8 cellular contexts compared by ENCODE assay signal in the genomic region with DNA sequence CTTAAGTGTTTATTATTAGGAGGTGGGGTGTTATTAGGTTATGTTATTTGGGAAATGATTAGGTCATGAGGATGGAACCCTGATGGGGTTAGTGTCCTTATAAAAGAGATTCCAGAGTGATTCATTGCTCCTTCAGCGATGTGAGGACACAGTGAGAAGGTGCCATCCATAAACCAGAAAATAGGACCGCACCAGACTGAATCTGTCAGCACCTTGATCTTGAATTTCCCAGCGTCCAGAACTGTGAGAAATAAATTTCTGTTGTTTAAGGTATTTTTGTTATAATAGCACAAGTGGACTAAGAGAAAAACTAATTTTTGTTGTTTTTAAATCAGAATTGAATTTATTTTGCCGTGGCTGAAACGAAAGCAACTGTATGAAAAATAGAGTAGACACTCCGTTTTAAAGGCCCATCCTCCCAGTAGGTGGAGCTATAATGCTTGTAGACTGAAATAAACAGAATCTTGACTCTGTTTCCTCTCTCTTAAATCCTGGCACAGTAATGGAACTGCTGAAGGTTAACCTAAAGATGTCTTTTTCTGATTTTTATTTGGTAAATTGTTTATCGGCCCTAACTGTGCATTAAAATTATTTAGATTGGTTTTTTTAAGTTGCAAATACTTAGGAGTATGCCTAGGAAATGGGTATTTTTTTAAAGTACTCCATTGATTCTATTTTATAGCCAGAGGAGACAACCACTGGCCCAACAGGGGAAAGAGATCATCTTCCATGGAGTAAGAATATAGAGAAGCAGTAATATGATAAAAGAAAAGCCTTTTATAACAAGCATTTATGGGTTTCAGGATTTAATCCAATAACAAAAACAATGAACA.
DNase-seq lines count a peak whose midpoint lies in the region; ATAC-seq and TF ChIP-seq lines count a peak whose summit lies in the region.

No MANE protein-coding gene starts in this region.

- no peak overlapping the region for H3K4ac ChIP-seq in IMR-90 (ENCODE audit: low read depth, low read length)

- H4K5ac ChIP-seq in IMR-90 (ENCODE audit: low read depth, low read length): no peak overlapping the region

- H2AK5ac ChIP-seq in IMR-90 (ENCODE audit: low read depth, low read length): no peak overlapping the region

- H3K27me3 ChIP-seq in IMR-90 (ENCODE audit: control insufficient read depth, insufficient read depth, low read length) (no peaks in the 10 kb centered on the region), lower lobe of right lung (ENCODE audit: low read depth) (no peaks in the 10 kb centered on the region), tibial artery (no peaks in the 10 kb centered on the region)

- no TSS peak for BruUV-seq in IMR-90 (replicated peaks; lab: Mats Ljungman, UMichigan)

- H2BK20ac ChIP-seq in IMR-90 (ENCODE audit: low read depth, low read length): no peak overlapping the region

- intact Hi-C loops in IMR-90 (cut with micrococcal nuclease): loop anchor here (1.0 to 5.0 kb wide), 6 partner anchors 185 to 555 kb away; a partner anchor contains a TSS
- intact Hi-C loops in lower lobe of right lung (cut with DNase I): no loop called here
- intact Hi-C loops in tibial artery (cut with DNase I; ENCODE audit: low total_unique reads): loop anchor here (2.0 kb wide), 1 partner anchor 317 kb away; no protein-coding TSS in a partner anchor

- no peak overlapping the region for H3K23ac ChIP-seq in IMR-90 (ENCODE audit: low read depth, low read length)

- H4K91ac ChIP-seq in IMR-90 (ENCODE audit: insufficient read depth, low read depth, low read length): no peak overlapping the region

- H3K36me3 ChIP-seq in IMR-90 (ENCODE audit: control insufficient read depth, insufficient read depth, low read length): no peaks in the 10 kb centered on the region
- H3K36me3 ChIP-seq in lower lobe of right lung: no peaks in the 10 kb centered on the region
- H3K36me3 ChIP-seq in tibial artery: no peaks in the 10 kb centered on the region

- no peak overlapping the region for H3K18ac ChIP-seq in IMR-90 (ENCODE audit: low read depth, low read length)

- H3K9ac ChIP-seq in IMR-90 (ENCODE audit: low read depth, low read length): peak overlapping the region; percentile 60; the same call in 1 of the 2 replicates

- no peak overlapping the region for H2BK15ac ChIP-seq in IMR-90 (ENCODE audit: low read depth, low read length)

- peak; percentile 3 for DNase-seq in activated CD4-positive, CD25-positive, alpha-beta regulatory T cell treated with anti-CD3 and anti-CD28 coated beads, Interleukin-2, amount 50 U/mL, for 16 hours (ENCODE audit: low read depth, low spot score)
- no peak for DNase-seq in activated CD4-positive, CD25-positive, alpha-beta regulatory T cell treated with anti-CD3 and anti-CD28 coated beads, Interleukin-2, amount 50 U/mL, for 72 hours
- DNase-seq in IMR-90: peak; percentile 49
- DNase-seq in SHP77 (lab: John Stamatoyannopoulos, UW): peak; percentile 10 to 56
- DNase-seq in choroid plexus epithelial cell (ENCODE audit: low read depth): peak; percentile 85
- no peak for DNase-seq in lower lobe of right lung
- DNase-seq in tibial artery: peak in 1 of 2 donors; percentile 25

- TF ChIP-seq RAD21 in IMR-90 (IDR thresholded peaks at IDR 0.05; ENCODE audit: low read length): peak; percentile 62

- peak overlapping the region; percentile 72 for H3K4me2 ChIP-seq in IMR-90 (ENCODE audit: low read depth, low read length)

- 40% methylated on average over 1 of the region's 7 CpGs; no CpG with 5 or more reads in 1 of the 2 experiments for WGBS in IMR-90 (ENCODE audit: extremely low coverage in 2 of 2, insufficient read length in 1 of 2), 2 experiments

- H4K8ac ChIP-seq in IMR-90 (ENCODE audit: low read depth in 2 of 2, low read length in 2 of 2): no peak overlapping the region

- dilution Hi-C loops in IMR-90 (cut with HindIII; ENCODE audit: low sequenced_read_pairs, unreplicated experiment): no loop called here

- no peak overlapping the region for H2BK120ac ChIP-seq in IMR-90 (ENCODE audit: low read depth, low read length)

- H3K79me1 ChIP-seq in IMR-90 (ENCODE audit: low read depth in 1 of 2, low read length in 2 of 2): no peaks in the 10 kb centered on the region

- no peak overlapping the region for H2AFZ ChIP-seq in IMR-90 (replicated peaks; ENCODE audit: low read length, poor library complexity)

- H3K4me3 ChIP-seq in IMR-90 (ENCODE audit: insufficient read depth, low read depth, low read length): peak overlapping the region; percentile 45
- H3K4me3 ChIP-seq in choroid plexus epithelial cell (ENCODE audit: low read depth, low read length): peak overlapping the region; percentile 47
- peak overlapping the region; percentile 47 for H3K4me3 ChIP-seq in lower lobe of right lung
- peak overlapping the region; percentile 40 to 47 for H3K4me3 ChIP-seq in tibial artery

- H2AK9ac ChIP-seq in IMR-90 (replicated peaks; ENCODE audit: low read depth, low read length, poor library complexity): no peak overlapping the region

- H3K4me1 ChIP-seq in IMR-90 (ENCODE audit: control insufficient read depth, insufficient read depth, low read length) (no peaks in the 10 kb centered on the region), lower lobe of right lung (peaks cover 5% of the 10 kb centered on the region), tibial artery (no peaks in the 10 kb centered on the region)

- CTCF ChIA-PET in IMR-90 (lab: Yijun Ruan, JAX): interaction anchor here (1.0 to 1.4 kb wide), 3 partner anchors 12 to 286 kb away, joined by 3 read pairs; no protein-coding TSS in a partner anchor

- no peak for TF ChIP-seq POLR2A in IMR-90 (IDR thresholded peaks at IDR 0.05; ENCODE audit: low read depth, low read length)

- in situ Hi-C loops in IMR-90 (cut with MboI; ENCODE audit: low sequenced_read_pairs): no loop called here

- peak; percentile 72 for TF ChIP-seq CTCF in IMR-90 (conservative IDR thresholded peaks at IDR 0.05; ENCODE audit: low read depth, low read length)
- peak; percentile 71 for TF ChIP-seq CTCF in choroid plexus epithelial cell (conservative IDR thresholded peaks at IDR 0.05; ENCODE audit: low read depth, low read length)
- peak; percentile 56 for TF ChIP-seq CTCF in lower lobe of right lung (IDR thresholded peaks at IDR 0.05)
- TF ChIP-seq CTCF in tibial artery (IDR thresholded peaks at IDR 0.05): peak; percentile 66 to 74

- H3K27ac ChIP-seq in IMR-90 (ENCODE audit: insufficient read depth, low read length) (no peak overlapping the region), lower lobe of right lung (no peak overlapping the region), tibial artery (peak overlapping the region in 1 of 2 donors; percentile 17)

- H2BK5ac ChIP-seq in IMR-90 (ENCODE audit: low read depth, low read length, poor library complexity, severe bottlenecking): no peak overlapping the region

- H3K9me1 ChIP-seq in IMR-90 (ENCODE audit: insufficient read depth, low read length): no peaks in the 10 kb centered on the region

- no peaks in the 10 kb centered on the region for H4K20me1 ChIP-seq in IMR-90 (ENCODE audit: insufficient read depth, low read length)

- no peak overlapping the region for H3K56ac ChIP-seq in IMR-90 (ENCODE audit: extremely low read depth, insufficient read depth, low read length)

- ATAC-seq in GM21529 (IDR thresholded peaks at IDR 0.05; ENCODE audit: unreplicated experiment) (peak; percentile 94), IMR-90 (ENCODE audit: low read depth) (peak; percentile 87), lower lobe of right lung (peak in 1 of 2 donors; percentile 81)

- POLR2A ChIA-PET in IMR-90 (lab: Charles Lee; ENCODE audit: unreplicated experiment): no interaction called here

- no peaks in the 10 kb centered on the region for H3K9me3 ChIP-seq in IMR-90 (ENCODE audit: control insufficient read depth, insufficient read depth, low read length)
- H3K9me3 ChIP-seq in lower lobe of right lung: no peaks in the 10 kb centered on the region
- H3K9me3 ChIP-seq in tibial artery: no peaks in the 10 kb centered on the region

- no peak overlapping the region for H3K14ac ChIP-seq in IMR-90 (replicated peaks; ENCODE audit: low read depth, low read length)

TF ChIP-seq in IMR-90, 13 proteins besides CTCF, POLR2A, EP300 and RAD21:
- no peak for TF ChIP-seq CHD1 (IDR thresholded peaks at IDR 0.05; ENCODE audit: low read depth, low read length)
- TF ChIP-seq SMC3 (IDR thresholded peaks at IDR 0.05; ENCODE audit: low read depth, low read length): peak; percentile 64

Comparison
In these comparisons a context has a peak if more than half of its experiments do, and no peak if none do; other contexts are left out.
1. DNase-seq: peak in activated CD4-positive, CD25-positive, alpha-beta regulatory T cell treated with anti-CD3 and anti-CD28 coated beads, Interleukin-2, amount 50 U/mL, for 16 hours (single experiment), IMR-90 (single experiment), SHP77 (2 of 2) and choroid plexus epithelial cell (single experiment); none in activated CD4-positive, CD25-positive, alpha-beta regulatory T cell treated with anti-CD3 and anti-CD28 coated beads, Interleukin-2, amount 50 U/mL, for 72 hours (single experiment) and lower lobe of right lung (single experiment).
2. Peak in every context shown above with its lines, with median percentiles within 50 percentile points of each other: H3K4me3 ChIP-seq and CTCF ChIP-seq.